Comparison of ENCODE assay signal across 18 cellular contexts in genomic region chr5:173468821-173469251, GRCh38.
DNase-seq lines count a peak whose midpoint lies in the region; ATAC-seq and TF ChIP-seq lines count a peak whose summit lies in the region.
"Had no signal": no experiment of that assay in that cellular context is flagged by ENCODE, and none has a peak within 500 bp of the region (broad histone marks: within the 10 kb centered on the region; RNA-seq: fewer than 3 reads in every experiment).

No MANE protein-coding gene starts in this region.

- TF ChIP-seq POLR2A in gastroesophageal sphincter (IDR thresholded peaks at IDR 0.05), result no peak
- no peak for TF ChIP-seq POLR2A in prostate gland (IDR thresholded peaks at IDR 0.05)

- no peaks in the 10 kb centered on the region for H3K36me3 ChIP-seq in gastroesophageal sphincter
- H3K36me3 ChIP-seq in skeletal muscle tissue (ENCODE audit: control insufficient read depth in 3 of 3, insufficient read depth in 3 of 3, low read length in 3 of 3), result no peaks in the 10 kb centered on the region
- no peaks in the 10 kb centered on the region for H3K36me3 ChIP-seq in Caco-2 (ENCODE audit: control insufficient read depth, insufficient read depth, low read length)
- H3K36me3 ChIP-seq in prostate gland, result no peaks in the 10 kb centered on the region
- H3K36me3 ChIP-seq: BE2C, HAP-1 had no signal

- intact Hi-C loops in Caco-2 (cut with micrococcal nuclease; ENCODE audit: unreplicated experiment), result no loop called here
- intact Hi-C loops in prostate gland (cut with DNase I), result no loop called here

- DNase-seq in EH (ENCODE audit: low read depth) (peak; percentile 43), choroid plexus epithelial cell (ENCODE audit: low read depth) (peak; percentile 46), Caco-2 (no peak), prostate gland (ENCODE audit: low spot score) (no peak), NCI-H1436 (lab: John Stamatoyannopoulos, UW) (no peak)
- DNase-seq: ACHN; BE2C; CD8-positive, alpha-beta memory T cell; NCI-H1105 treated with DMSO at 0.1 percent for 48 hours; NCI-H1930; NCI-H2171; NCI-H510A treated with DMSO at 0.1 percent for 48 hours; SIG-M5 had no signal

- no peaks in the 10 kb centered on the region for H3K27me3 Mint-ChIP-seq in Caco-2 (ENCODE audit: insufficient read depth, unreplicated experiment)

- H3K27ac ChIP-seq in gastroesophageal sphincter (peak overlapping the region in 2 of 4 donors; percentile 62 to 65), skeletal muscle tissue (ENCODE audit: low read depth, low read length) (peak overlapping the region; percentile 32), prostate gland (no peak overlapping the region)

- no peak overlapping the region for H3K4me3 Mint-ChIP-seq in Caco-2 (ENCODE audit: unreplicated experiment)
- H3K4me3 Mint-ChIP-seq: CD8-positive, alpha-beta memory T cell had no signal

- H3K27me3 ChIP-seq in gastroesophageal sphincter (no peaks in the 10 kb centered on the region), skeletal muscle tissue (ENCODE audit: control insufficient read depth in 3 of 3, insufficient read depth in 3 of 3, low read length in 3 of 3) (no peaks in the 10 kb centered on the region), Caco-2 (replicated peaks; ENCODE audit: control insufficient read depth, insufficient read depth, low read length) (no peaks in the 10 kb centered on the region), prostate gland (replicated peaks; ENCODE audit: insufficient read depth) (no peaks in the 10 kb centered on the region)

- no peak overlapping the region for H3K9ac ChIP-seq in skeletal muscle tissue (ENCODE audit: low read depth in 1 of 3, low read length in 3 of 3)

- TF ChIP-seq CTCF in choroid plexus epithelial cell (conservative IDR thresholded peaks at IDR 0.05; ENCODE audit: low read depth, low read length), result no peak
- no peak for TF ChIP-seq CTCF in gastroesophageal sphincter (IDR thresholded peaks at IDR 0.05)
- TF ChIP-seq CTCF in Caco-2 (IDR thresholded peaks at IDR 0.05; ENCODE audit: insufficient read depth in 1 of 2, low read depth in 1 of 2, low read length in 1 of 2, severe bottlenecking in 1 of 2, unreplicated experiment in 1 of 2), result no peak
- no peak for TF ChIP-seq CTCF in prostate gland (IDR thresholded peaks at IDR 0.05)

- H3K4me1 Mint-ChIP-seq in Caco-2 (ENCODE audit: low read depth, unreplicated experiment), result no peaks in the 10 kb centered on the region
- H3K4me1 Mint-ChIP-seq: CD8-positive, alpha-beta memory T cell had no signal

- WGBS in gastroesophageal sphincter (ENCODE audit: low coverage in 1 of 2), 2 donors, result 61 to 78% methylated on average over 4 of the region's 4 CpGs
- 87% methylated on average over 4 of the region's 4 CpGs for WGBS in prostate gland

- H3K27ac Mint-ChIP-seq in Caco-2 (ENCODE audit: unreplicated experiment), result no peak overlapping the region
- H3K27ac Mint-ChIP-seq: CD8-positive, alpha-beta memory T cell had no signal

- BruUV-seq in Caco-2 (replicated peaks; lab: Mats Ljungman, UMichigan), result no TSS peak

- H3K4me1 ChIP-seq in gastroesophageal sphincter (peaks cover 13 to 34% (median 21%) of the 10 kb centered on the region in 3 donors), skeletal muscle tissue (ENCODE audit: control insufficient read depth in 3 of 3, insufficient read depth in 3 of 3, low read length in 3 of 3) (peaks cover 17 to 34% (median 30%) of the 10 kb centered on the region in 3 donors), Caco-2 (no peaks in the 10 kb centered on the region), prostate gland (replicated peaks) (peaks cover 13% of the 10 kb centered on the region)
- H3K4me1 ChIP-seq: BE2C, HAP-1 had no signal

- H3K36me3 Mint-ChIP-seq in Caco-2 (ENCODE audit: insufficient read depth, unreplicated experiment), result no peaks in the 10 kb centered on the region
- H3K36me3 Mint-ChIP-seq: CD8-positive, alpha-beta memory T cell had no signal

- peaks cover 26% of the 10 kb centered on the region for H3K9me3 Mint-ChIP-seq in Caco-2 (ENCODE audit: unreplicated experiment)

- peak; percentile 11 for ATAC-seq in gastroesophageal sphincter
- ATAC-seq in GM18868 (IDR thresholded peaks at IDR 0.05; ENCODE audit: unreplicated experiment), result no peak
- ATAC-seq: HepG2 had no signal

- H3K9me3 ChIP-seq in gastroesophageal sphincter (no peaks in the 10 kb centered on the region), skeletal muscle tissue (ENCODE audit: control insufficient read depth in 3 of 3, low read length in 3 of 3) (no peaks in the 10 kb centered on the region), Caco-2 (peaks cover 4% of the 10 kb centered on the region; the same call in 1 of the 2 replicates), prostate gland (no peaks in the 10 kb centered on the region)
- H3K9me3 ChIP-seq: BE2C, HAP-1 had no signal

- H3K4me3 ChIP-seq in choroid plexus epithelial cell (ENCODE audit: low read depth, low read length), result no peak overlapping the region
- H3K4me3 ChIP-seq in gastroesophageal sphincter, result no peak overlapping the region
- H3K4me3 ChIP-seq in skeletal muscle tissue (ENCODE audit: low read length in 3 of 3), result no peak overlapping the region
- H3K4me3 ChIP-seq in Caco-2 (ENCODE audit: low read depth, low read length), result no peak overlapping the region
- no peak overlapping the region for H3K4me3 ChIP-seq in prostate gland
- H3K4me3 ChIP-seq: HAP-1 had no signal

- TF ChIP-seq EP300 in gastroesophageal sphincter (IDR thresholded peaks at IDR 0.05), result no peak

- CTCF ChIA-PET in Caco-2 (lab: Charles Lee), result no interaction called here

- POLR2A ChIA-PET in Caco-2 (lab: Charles Lee), result no interaction called here

Comparison
In these comparisons a context has a peak if more than half of its experiments do, and no peak if none do; other contexts are left out.
1. DNase-seq: peak in EH (single experiment) and choroid plexus epithelial cell (single experiment); none in Caco-2 (0 of 2), prostate gland (single experiment) and NCI-H1436 (single experiment).